ENCODE assay signal across 7 cellular contexts in the genomic region with DNA sequence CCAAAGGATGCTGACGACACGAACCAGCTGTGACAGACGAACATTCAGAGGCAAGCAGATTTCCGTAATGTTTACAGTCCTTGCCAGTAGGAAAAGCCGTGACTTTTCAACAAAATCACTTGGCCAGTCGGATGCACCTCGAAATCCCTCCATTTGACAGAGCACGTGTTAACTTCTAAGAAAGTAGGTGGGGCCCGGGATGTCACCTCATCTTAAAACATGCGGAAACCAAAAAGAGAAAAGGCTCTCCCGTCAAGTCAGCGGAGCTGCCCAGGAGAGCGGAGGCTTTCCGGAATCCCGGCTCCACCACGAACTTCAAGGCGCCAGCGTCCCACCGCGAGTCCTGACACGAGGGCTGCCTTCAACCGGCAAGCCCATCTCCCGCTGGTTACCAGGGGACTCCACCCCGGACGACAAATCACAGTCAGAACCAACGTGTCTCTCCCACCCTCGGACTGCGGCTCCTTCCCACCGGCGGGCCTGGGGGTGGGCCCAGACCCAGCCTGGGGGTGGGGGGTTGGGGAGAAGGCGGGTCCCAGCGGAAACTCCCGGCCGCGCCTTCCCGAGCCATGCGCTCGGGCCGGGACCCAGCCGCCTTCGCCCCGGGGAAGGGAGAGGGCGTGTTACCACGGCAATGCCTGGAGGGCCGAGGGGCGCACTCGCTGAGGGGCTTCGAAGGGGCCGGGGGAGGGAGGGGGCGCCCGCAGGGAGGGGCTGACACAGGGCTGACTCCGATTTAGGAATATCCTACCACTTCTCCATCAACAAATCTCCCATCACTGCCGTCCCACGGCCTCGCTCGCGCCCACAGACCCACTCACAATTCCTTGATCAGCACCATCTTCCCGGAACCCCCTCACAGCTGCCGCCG. TPM values are rescaled to one million over a fixed set of nuclear protein-coding genes. Genes with fewer than 3 reads are reported as not detected.
A peak's percentile ranks its signal among the peaks of the same experiment; 100 is the strongest.
DNase-seq lines count a peak whose midpoint lies in the region; ATAC-seq and TF ChIP-seq lines count a peak whose summit lies in the region.

No MANE protein-coding gene starts in this region.

- TF ChIP-seq EP300 in suprapubic skin (IDR thresholded peaks at IDR 0.05) = no peak

- H3K4me2 ChIP-seq in osteoblast (ENCODE audit: insufficient read depth, low read length) = peak overlapping the region; percentile 98

- H3K27me3 ChIP-seq in RWPE2 (ENCODE audit: insufficient read depth, poor library complexity, severe bottlenecking) = no peaks in the 10 kb centered on the region
- H3K27me3 ChIP-seq in osteoblast (ENCODE audit: insufficient read depth, low read length) = no peaks in the 10 kb centered on the region
- H3K27me3 ChIP-seq in suprapubic skin = no peaks in the 10 kb centered on the region

- peaks cover 49% of the 10 kb centered on the region for H3K36me3 ChIP-seq in RWPE2 (ENCODE audit: low read depth)
- no peaks in the 10 kb centered on the region for H3K36me3 ChIP-seq in osteoblast (ENCODE audit: insufficient read depth, low read length)
- H3K36me3 ChIP-seq in suprapubic skin = no peaks in the 10 kb centered on the region

- H4K20me1 ChIP-seq in osteoblast (ENCODE audit: insufficient read depth, low read length) = peaks cover 47% of the 10 kb centered on the region

- WGBS in suprapubic skin = 1% methylated on average over 23 of the region's 60 CpGs

- H3K27ac ChIP-seq in RWPE2 (ENCODE audit: poor library complexity, severe bottlenecking) (peak overlapping the region; percentile 85), osteoblast (ENCODE audit: low read depth, low read length) (peak overlapping the region; percentile 78), suprapubic skin (peak overlapping the region; percentile 98)

- H3K9me3 ChIP-seq in RWPE2 (ENCODE audit: severe bottlenecking) (no peaks in the 10 kb centered on the region), osteoblast (ENCODE audit: low read depth, low read length) (no peaks in the 10 kb centered on the region), suprapubic skin (no peaks in the 10 kb centered on the region)

- H3K4me3 ChIP-seq in RWPE2 (ENCODE audit: severe bottlenecking) = peak overlapping the region; percentile 60
- peak overlapping the region; percentile 91 for H3K4me3 ChIP-seq in osteoblast (ENCODE audit: insufficient read depth, low read length)
- peak overlapping the region; percentile 76 for H3K4me3 ChIP-seq in suprapubic skin

- peak overlapping the region; percentile 58 for H2AFZ ChIP-seq in osteoblast (ENCODE audit: low read length)

- peak; percentile 54 for DNase-seq in RWPE2 (ENCODE audit: low spot score)
- peak in 3 of 4 experiments; percentile 11 to 20 (median 16) for DNase-seq in activated naive CD4-positive, alpha-beta T cell (lab: John Stamatoyannopoulos, UW)
- peak; percentile 57 for DNase-seq in germinal center (ENCODE audit: low spot score)
- DNase-seq in osteoblast (ENCODE audit: insufficient read length, low spot score, missing footprints) = peak; percentile 69
- DNase-seq in suprapubic skin (ENCODE audit: low spot score in 2 of 2) = peak; percentile 83 to 85

- peak; percentile 32 for ATAC-seq in GM18502 (IDR thresholded peaks at IDR 0.05; ENCODE audit: poor library complexity, unreplicated experiment)
- ATAC-seq in HG03064 (IDR thresholded peaks at IDR 0.05; ENCODE audit: low read depth, unreplicated experiment) = peak; percentile 25
- peak; percentile 52 for ATAC-seq in RWPE2 (ENCODE audit: low read depth)

- peaks cover 55% of the 10 kb centered on the region for H3K79me2 ChIP-seq in osteoblast (ENCODE audit: insufficient read depth, low read length)

- H3K4me1 ChIP-seq in RWPE2 (ENCODE audit: insufficient read depth, poor library complexity, severe bottlenecking) (peaks cover 31% of the 10 kb centered on the region), osteoblast (ENCODE audit: insufficient read depth, low read length) (peaks cover 41% of the 10 kb centered on the region), suprapubic skin (peaks cover 55% of the 10 kb centered on the region)

- no peak for TF ChIP-seq POLR2A in suprapubic skin (IDR thresholded peaks at IDR 0.05)

- no peak for TF ChIP-seq CTCF in RWPE2 (IDR thresholded peaks at IDR 0.05; ENCODE audit: poor library complexity, severe bottlenecking)
- TF ChIP-seq CTCF in osteoblast (IDR thresholded peaks at IDR 0.05; ENCODE audit: extremely low read depth, low read depth, low read length) = no peak
- no peak for TF ChIP-seq CTCF in suprapubic skin (IDR thresholded peaks at IDR 0.05)

RNA-seq across cellular contexts. Expression of gene PITPNB, which starts 0.5 kb away (rescaled TPM):
- 30.6 and 30.8 TPM in 2 replicates for total RNA-seq in osteoblast
- 10 to 100 TPM; 34.7 to 47.6 (median 40.4) TPM for total RNA-seq in suprapubic skin

Comparison
In these comparisons a context has a peak if more than half of its experiments do, and no peak if none do; other contexts are left out.
1. Peak in every context shown above with its lines: DNase-seq, ATAC-seq, H3K4me3 ChIP-seq and H3K27ac ChIP-seq.
2. DNase-seq: peak in every context shown above with its lines; median percentile 84 in suprapubic skin; 69 in osteoblast; 57 in germinal center; 54 in RWPE2; 16 in activated naive CD4-positive, alpha-beta T cell.